2 cellular contexts compared by ENCODE assay signal in the genomic region with DNA sequence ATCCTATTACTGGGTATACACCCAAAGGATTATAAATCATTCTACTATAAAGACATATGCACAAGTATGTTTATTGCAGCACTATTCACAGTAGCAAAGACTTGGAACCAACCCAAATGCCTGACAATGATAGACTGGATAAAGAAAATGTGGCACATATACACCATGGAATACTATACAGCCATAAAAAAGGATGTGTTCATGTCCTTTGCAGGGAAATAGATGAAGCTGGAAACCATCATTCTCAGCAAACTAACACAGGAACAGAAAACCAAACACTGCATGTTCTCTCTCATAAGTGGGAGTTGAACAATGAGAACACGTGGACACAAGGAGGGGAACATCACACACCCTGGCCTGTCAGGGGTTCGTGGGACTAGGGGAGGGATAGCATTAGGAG. TPM values are rescaled to one million over a fixed set of nuclear protein-coding genes. Genes with fewer than 3 reads are reported as not detected.
"Had no signal": no experiment of that assay in that cellular context is flagged by ENCODE, and none has a peak within 500 bp of the region (broad histone marks: within the 10 kb centered on the region; RNA-seq: fewer than 3 reads in every experiment).

No MANE protein-coding gene starts in this region.

RNA-seq across cellular contexts. Expression of a gene that starts 16.0 kb away (rescaled TPM):
- total RNA-seq: naive thymus-derived CD8-positive, alpha-beta T cell had no signal
- polyA plus RNA-seq: naive thymus-derived CD4-positive, alpha-beta T cell; naive thymus-derived CD8-positive, alpha-beta T cell had no signal
